10 cellular contexts compared by ENCODE assay signal in the genomic region with DNA sequence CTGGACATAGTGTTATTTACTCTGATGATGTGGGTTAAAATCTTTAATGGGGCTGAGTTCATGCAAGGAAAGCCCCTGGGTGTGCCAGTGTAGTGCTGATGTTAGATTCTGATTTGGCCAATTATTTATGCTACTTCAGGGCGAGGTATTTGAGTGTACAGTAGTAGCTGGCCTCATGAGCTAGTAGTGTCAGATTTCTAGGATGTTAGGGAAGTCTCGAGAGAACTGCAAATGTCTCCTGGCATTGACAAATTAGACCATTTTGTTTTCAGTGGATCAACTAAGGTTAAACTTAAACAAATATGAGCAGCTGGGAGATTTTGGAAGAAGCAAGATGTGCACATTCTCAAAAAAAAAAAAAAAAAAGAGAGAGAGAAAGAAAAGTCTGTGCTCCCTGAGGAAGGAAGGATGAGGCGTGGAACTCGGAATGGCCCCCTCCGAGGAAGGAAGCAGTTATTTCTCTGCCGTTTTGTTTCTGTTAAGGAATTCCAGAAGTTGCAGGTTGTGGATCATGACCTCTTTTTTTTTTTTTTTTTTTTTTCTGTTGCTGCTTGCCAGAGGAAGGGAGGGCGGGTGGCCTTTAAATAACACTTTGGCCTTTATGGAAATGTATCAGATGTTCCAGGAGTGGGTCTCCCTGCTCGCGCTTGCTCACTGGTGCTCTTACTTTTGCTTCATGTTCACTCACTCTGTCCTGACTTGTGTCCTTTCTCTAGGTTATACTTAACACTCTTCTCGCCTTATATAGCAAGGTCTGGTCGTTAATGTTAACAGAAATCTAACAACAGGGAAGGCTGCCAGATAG.
A peak's percentile ranks its signal among the peaks of the same experiment; 100 is the strongest.
DNase-seq lines count a peak whose midpoint lies in the region; ATAC-seq and TF ChIP-seq lines count a peak whose summit lies in the region.
"Had no signal": no experiment of that assay in that cellular context is flagged by ENCODE, and none has a peak within 500 bp of the region (broad histone marks: within the 10 kb centered on the region; RNA-seq: fewer than 3 reads in every experiment).

No MANE protein-coding gene starts in this region.

- H4K20me1 ChIP-seq in hepatocyte (ENCODE audit: insufficient read depth, poor library complexity, severe bottlenecking) = no peaks in the 10 kb centered on the region

- peaks cover 15% of the 10 kb centered on the region for H3K79me2 ChIP-seq in hepatocyte

- H3K4me3 Mint-ChIP-seq in stimulated activated effector memory CD8-positive, alpha-beta T cell treated with anti-CD3 and anti-CD28 coated beads, Interleukin-12 subunit alpha, Interleukin-12 subunit beta, amount 100 ng/mL, for 72 hours = no peak overlapping the region

- intact Hi-C loops in body of pancreas (cut with DNase I) (no loop called here), gastrocnemius medialis (cut with DNase I; ENCODE audit: low total_unique reads) (no loop called here)

- in situ Hi-C loops in gastrocnemius medialis (cut with MboI; ENCODE audit: low sequenced_read_pairs in 4 of 4) = no loop called here

- no peak for TF ChIP-seq CTCF in body of pancreas (IDR thresholded peaks at IDR 0.05)
- TF ChIP-seq CTCF in hepatocyte (IDR thresholded peaks at IDR 0.05; ENCODE audit: poor library complexity) = no peak
- no peak for TF ChIP-seq CTCF in gastrocnemius medialis (IDR thresholded peaks at IDR 0.05 in 4 of 5, conservative IDR thresholded peaks at IDR 0.05 in 1 of 5)

- peak overlapping the region; percentile 45 for H2AFZ ChIP-seq in hepatocyte

- H3K36me3 Mint-ChIP-seq in stimulated activated effector memory CD8-positive, alpha-beta T cell treated with anti-CD3 and anti-CD28 coated beads, Interleukin-12 subunit alpha, Interleukin-12 subunit beta, amount 100 ng/mL, for 72 hours = peaks cover 6% of the 10 kb centered on the region

- H3K4me3 ChIP-seq in body of pancreas (no peak overlapping the region), hepatocyte (no peak overlapping the region), gastrocnemius medialis (peak overlapping the region; percentile 45 to 59 (median 55))

- DNase-seq in GM03348 (ENCODE audit: low spot score) (peak; percentile 38), body of pancreas (peak in 3 of 4 donors; percentile 23 to 36 (median 32)), hepatocyte (ENCODE audit: low spot score) (peak; percentile 34), gastrocnemius medialis (peak; percentile 18 to 44), T-helper 9 cell (no peak)
- no peak for DNase-seq in stimulated activated CD4-positive, alpha-beta T cell treated with anti-CD3 and anti-CD28 coated beads, Interleukin-15, amount 100 ng/mL, for 24 hours
- DNase-seq in stimulated activated effector memory CD8-positive, alpha-beta T cell treated with anti-CD3 and anti-CD28 coated beads, Interleukin-12 subunit alpha, Interleukin-12 subunit beta, amount 100 ng/mL, for 72 hours (ENCODE audit: low spot score in 2 of 2) = no peak
- DNase-seq: activated effector memory CD4-positive, alpha-beta T cell treated with Interleukin-2 at 50 U/mL for 16 hours; mammary epithelial cell had no signal

- H3K27me3 ChIP-seq in body of pancreas = no peaks in the 10 kb centered on the region
- no peaks in the 10 kb centered on the region for H3K27me3 ChIP-seq in hepatocyte
- no peaks in the 10 kb centered on the region for H3K27me3 ChIP-seq in gastrocnemius medialis

- H3K27ac Mint-ChIP-seq in stimulated activated effector memory CD8-positive, alpha-beta T cell treated with anti-CD3 and anti-CD28 coated beads, Interleukin-12 subunit alpha, Interleukin-12 subunit beta, amount 100 ng/mL, for 72 hours = no peak overlapping the region

- no peaks in the 10 kb centered on the region for H3K9me3 Mint-ChIP-seq in stimulated activated effector memory CD8-positive, alpha-beta T cell treated with anti-CD3 and anti-CD28 coated beads, Interleukin-12 subunit alpha, Interleukin-12 subunit beta, amount 100 ng/mL, for 72 hours

- H3K27ac ChIP-seq in body of pancreas (peak overlapping the region; percentile 23 to 80 (median 72)), hepatocyte (peak overlapping the region; percentile 91), gastrocnemius medialis (peak overlapping the region; percentile 75 to 89 (median 80))

- H3K9me3 ChIP-seq in body of pancreas (no peaks in the 10 kb centered on the region), hepatocyte (ENCODE audit: low read depth) (no peaks in the 10 kb centered on the region), gastrocnemius medialis (no peaks in the 10 kb centered on the region)

- H3K4me2 ChIP-seq in hepatocyte = peak overlapping the region; percentile 70

- 41 to 54% methylated on average over 11 of the region's 11 CpGs for WGBS in body of pancreas, 2 donors
- WGBS in hepatocyte (ENCODE audit: low lambda C conversion rate, missing lambda C conversion rate) = 33% methylated on average over 11 of the region's 11 CpGs

- no peaks in the 10 kb centered on the region for H3K9me2 ChIP-seq in hepatocyte (replicated peaks; ENCODE audit: insufficient read depth)

- peaks cover 4% of the 10 kb centered on the region for H3K4me1 Mint-ChIP-seq in stimulated activated effector memory CD8-positive, alpha-beta T cell treated with anti-CD3 and anti-CD28 coated beads, Interleukin-12 subunit alpha, Interleukin-12 subunit beta, amount 100 ng/mL, for 72 hours

- TF ChIP-seq POLR2A in body of pancreas (IDR thresholded peaks at IDR 0.05) = no peak
- TF ChIP-seq POLR2A in gastrocnemius medialis (IDR thresholded peaks at IDR 0.05) = peak in 1 of 2 donors; percentile 38

- ATAC-seq in body of pancreas (peak; percentile 58), gastrocnemius medialis (peak; percentile 56 to 69), GM21381 (IDR thresholded peaks at IDR 0.05; ENCODE audit: unreplicated experiment) (no peak)
- no peak for ATAC-seq in stimulated activated effector memory CD8-positive, alpha-beta T cell treated with anti-CD3 and anti-CD28 coated beads, Interleukin-12 subunit alpha, Interleukin-12 subunit beta, amount 100 ng/mL, for 72 hours

- H3K4me1 ChIP-seq in body of pancreas = peaks cover 32% of the 10 kb centered on the region
- peaks cover 50% of the 10 kb centered on the region for H3K4me1 ChIP-seq in hepatocyte (ENCODE audit: insufficient read depth)
- H3K4me1 ChIP-seq in gastrocnemius medialis = peaks cover 66 to 67% of the 10 kb centered on the region in 2 donors

- H3K36me3 ChIP-seq in body of pancreas (replicated peaks in 1 of 2; ENCODE audit: insufficient read depth in 1 of 2, low read depth in 2 of 2) (peaks cover 0 to 2% of the 10 kb centered on the region in 2 donors), hepatocyte (replicated peaks; ENCODE audit: insufficient read depth, low read depth) (no peaks in the 10 kb centered on the region), gastrocnemius medialis (no peaks in the 10 kb centered on the region)

Comparison
In these comparisons a context has a peak if more than half of its experiments do, and no peak if none do; other contexts are left out.
1. DNase-seq: peak in GM03348 (single experiment), body of pancreas (3 of 4), hepatocyte (single experiment) and gastrocnemius medialis (2 of 2); none in stimulated activated CD4-positive, alpha-beta T cell treated with anti-CD3 and anti-CD28 coated beads, Interleukin-15, amount 100 ng/mL, for 24 hours (single experiment), stimulated activated effector memory CD8-positive, alpha-beta T cell treated with anti-CD3 and anti-CD28 coated beads, Interleukin-12 subunit alpha, Interleukin-12 subunit beta, amount 100 ng/mL, for 72 hours (0 of 2) and T-helper 9 cell (single experiment).
2. ATAC-seq: peak in body of pancreas (single experiment) and gastrocnemius medialis (2 of 2); none in GM21381 (single experiment) and stimulated activated effector memory CD8-positive, alpha-beta T cell treated with anti-CD3 and anti-CD28 coated beads, Interleukin-12 subunit alpha, Interleukin-12 subunit beta, amount 100 ng/mL, for 72 hours (single experiment).
3. H3K4me3 ChIP-seq: peak in gastrocnemius medialis (4 of 4); none in body of pancreas (0 of 2) and hepatocyte (single experiment).
4. Peak in every context shown above with its lines, with median percentiles within 50 percentile points of each other: H3K27ac ChIP-seq.